27 cellular contexts compared by ENCODE assay signal in genomic region chr17:56178203-56178602, GRCh38.
"Had no signal": no experiment of that assay in that cellular context is flagged by ENCODE, and none has a peak within 500 bp of the region (broad histone marks: within the 10 kb centered on the region; RNA-seq: fewer than 3 reads in every experiment).

No MANE protein-coding gene starts in this region.

- H3K4me3 ChIP-seq: stomach, suprapubic skin, testis, thoracic aorta, thyroid gland, tibial artery, tibial nerve, transverse colon, upper lobe of left lung, upper lobe of right lung, uterus, vagina had no signal

- FAIRE-seq: urothelium cell line had no signal

- H3K9me3 ChIP-seq: stomach, suprapubic skin, testis, thoracic aorta, thyroid gland, tibial artery, tibial nerve, transverse colon, upper lobe of left lung, upper lobe of right lung, uterus, vagina had no signal

- H3K36me3 ChIP-seq: stomach, suprapubic skin, thoracic aorta, thyroid gland, tibial artery, tibial nerve, transverse colon, upper lobe of left lung, upper lobe of right lung, uterus, vagina had no signal

- ATAC-seq: stimulated activated effector memory CD8-positive, alpha-beta T cell treated with anti-CD3 and anti-CD28 coated beads, Interleukin-12 subunit alpha, Interleukin-12 subunit beta, amount 100 ng/mL, for 72 hours; stimulated activated memory B cell treated with anti-CD40 and anti-IgM and Interleukin-4, amounts not matched to agents 10 μg/mL and 1 μg/mL and 100 μg/mL, for 72 hours; stimulated activated naive B cell treated with anti-CD40 and anti-IgM and Interleukin-4, amounts not matched to agents 10 μg/mL and 1 μg/mL and 100 μg/mL, for 72 hours; stimulated activated naive CD8-positive, alpha-beta T cell treated with anti-CD3 and anti-CD28 coated beads, Interleukin-15, amount 100 ng/mL, for 72 hours; stimulated activated naive CD8-positive, alpha-beta T cell treated with anti-CD3 and anti-CD28 coated beads, Interleukin-15, Interleukin-2, amounts not matched to agents 100 U/mL and 50 U/mL, for 24 hours; upper lobe of right lung had no signal

- H3K27ac ChIP-seq: stomach, suprapubic skin, testis, thoracic aorta, thyroid gland, tibial artery, tibial nerve, transverse colon, upper lobe of left lung, upper lobe of right lung, uterus, vagina had no signal

- H3K4me1 ChIP-seq: suprapubic skin, testis, upper lobe of left lung, upper lobe of right lung, uterus had no signal

- DNase-seq: stimulated activated CD4-positive, alpha-beta T cell treated with anti-CD3 and anti-CD28 coated beads, Interleukin-2, amount 100 ng/mL, for 48 hours; stimulated activated CD4-positive, alpha-beta T cell treated with anti-CD3 and anti-CD28 coated beads, Interleukin-4, amount 100 ng/mL, for 1 hour; stimulated activated CD4-positive, alpha-beta T cell treated with anti-CD3 and anti-CD28 coated beads, Interleukin-4, amount 100 ng/mL, for 24 hours; stimulated activated CD4-positive, alpha-beta T cell treated with anti-CD3 and anti-CD28 coated beads, Interleukin-4, amount 100 ng/mL, for 4 hours; stimulated activated CD8-positive, alpha-beta memory T cell treated with anti-CD3 and anti-CD28 coated beads, Interleukin-4, amount 100 ng/mL, for 48 hours; stimulated activated naive B cell treated with anti-CD40 and anti-IgM and Interleukin-4, amounts not matched to agents 10 μg/mL and 1 μg/mL and 100 μg/mL, for 72 hours; stimulated activated naive CD4-positive, alpha-beta T cell; stimulated activated naive CD4-positive, alpha-beta T cell treated with Interleukin-2 at 50 U/mL for 16 hours; stimulated activated naive CD8-positive, alpha-beta T cell treated with anti-CD3 and anti-CD28 coated beads, Interleukin-15, amount 100 ng/mL, for 72 hours; stimulated activated naive CD8-positive, alpha-beta T cell treated with anti-CD3 and anti-CD28 coated beads, Interleukin-15, Interleukin-2, amounts not matched to agents 100 U/mL and 50 U/mL, for 24 hours; stomach; substantia nigra; testis; thyroid gland; tibial artery; transverse colon; trophoblast cell; upper lobe of left lung; upper lobe of right lung; uterus had no signal

- H3K27me3 ChIP-seq: stomach, suprapubic skin, testis, thyroid gland, tibial artery, tibial nerve, transverse colon, upper lobe of left lung, upper lobe of right lung, uterus, vagina had no signal
